ENCODE assay signal across 2 cellular contexts in the genomic region with DNA sequence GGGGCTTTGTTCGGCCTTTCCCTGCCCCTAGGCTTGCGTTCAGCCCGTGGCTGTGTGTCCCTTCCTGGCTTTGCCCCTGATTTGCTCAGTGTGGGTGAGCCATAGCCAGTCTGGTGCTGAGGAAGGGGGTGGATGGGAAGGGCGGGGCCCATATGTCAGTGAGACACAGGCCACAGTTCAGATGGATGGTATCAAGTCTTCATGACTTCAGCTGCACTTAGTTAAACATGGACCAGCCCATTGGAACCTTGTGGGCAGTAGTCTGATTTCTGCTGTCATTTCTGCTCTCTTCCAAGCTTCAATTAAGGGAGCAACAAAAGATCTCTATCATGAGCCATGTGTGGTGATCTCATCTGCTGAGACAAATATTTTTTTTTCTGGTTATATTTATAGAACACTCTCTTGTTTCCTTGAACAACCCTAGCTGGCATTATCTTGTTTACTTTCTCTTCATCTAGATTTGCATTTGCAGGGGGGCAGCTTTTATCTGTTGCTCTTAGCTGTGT.
TF ChIP-seq lines count a peak whose summit lies in the region.

No MANE protein-coding gene starts in this region.

TF ChIP-seq in K562, 482 proteins besides CTCF, POLR2A, EP300 and RAD21 (continued from another document and continues in another):
- TF ChIP-seq, protein P1, sequence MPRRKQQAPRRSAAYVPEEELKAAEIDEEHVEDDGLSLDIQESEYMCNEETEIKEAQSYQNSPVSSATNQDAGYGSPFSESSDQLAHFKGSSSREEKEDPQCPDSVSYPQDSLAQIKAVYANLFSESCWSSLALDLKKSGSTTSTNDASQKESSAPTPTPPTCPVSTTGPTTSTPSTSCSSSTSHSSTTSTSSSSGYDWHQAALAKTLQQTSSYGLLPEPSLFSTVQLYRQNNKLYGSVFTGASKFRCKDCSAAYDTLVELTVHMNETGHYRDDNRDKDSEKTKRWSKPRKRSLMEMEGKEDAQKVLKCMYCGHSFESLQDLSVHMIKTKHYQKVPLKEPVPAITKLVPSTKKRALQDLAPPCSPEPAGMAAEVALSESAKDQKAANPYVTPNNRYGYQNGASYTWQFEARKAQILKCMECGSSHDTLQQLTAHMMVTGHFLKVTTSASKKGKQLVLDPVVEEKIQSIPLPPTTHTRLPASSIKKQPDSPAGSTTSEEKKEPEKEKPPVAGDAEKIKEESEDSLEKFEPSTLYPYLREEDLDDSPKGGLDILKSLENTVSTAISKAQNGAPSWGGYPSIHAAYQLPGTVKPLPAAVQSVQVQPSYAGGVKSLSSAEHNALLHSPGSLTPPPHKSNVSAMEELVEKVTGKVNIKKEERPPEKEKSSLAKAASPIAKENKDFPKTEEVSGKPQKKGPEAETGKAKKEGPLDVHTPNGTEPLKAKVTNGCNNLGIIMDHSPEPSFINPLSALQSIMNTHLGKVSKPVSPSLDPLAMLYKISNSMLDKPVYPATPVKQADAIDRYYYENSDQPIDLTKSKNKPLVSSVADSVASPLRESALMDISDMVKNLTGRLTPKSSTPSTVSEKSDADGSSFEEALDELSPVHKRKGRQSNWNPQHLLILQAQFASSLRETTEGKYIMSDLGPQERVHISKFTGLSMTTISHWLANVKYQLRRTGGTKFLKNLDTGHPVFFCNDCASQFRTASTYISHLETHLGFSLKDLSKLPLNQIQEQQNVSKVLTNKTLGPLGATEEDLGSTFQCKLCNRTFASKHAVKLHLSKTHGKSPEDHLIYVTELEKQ (CRISPR knock-in tag; IDR thresholded peaks at IDR 0.05), result no peak
- peak in 1 of 2 experiments; percentile 74; a peak in 2 of 4 replicates for TF ChIP-seq FOXA3 (CRISPR knock-in tag; conservative IDR thresholded peaks at IDR 0.05 in 1 of 2, IDR thresholded peaks at IDR 0.05 in 1 of 2)
- TF ChIP-seq ATF7 (IDR thresholded peaks at IDR 0.05), result peak; percentile 28; the same call in 1 of the 2 replicates
- TF ChIP-seq MTA2 (IDR thresholded peaks at IDR 0.05; ENCODE audit: low read depth), result no peak
- no peak for TF ChIP-seq SLC30A9 (CRISPR knock-in tag; IDR thresholded peaks at IDR 0.05)
- TF ChIP-seq LCOR (CRISPR knock-in tag; IDR thresholded peaks at IDR 0.05), result no peak
- TF ChIP-seq STAG1 (CRISPR knock-in tag; IDR thresholded peaks at IDR 0.05; ENCODE audit: borderline replicate concordance), result no peak
- no peak for TF ChIP-seq ZNF133 (CRISPR knock-in tag; IDR thresholded peaks at IDR 0.05)
- no peak for TF ChIP-seq MXI1 (IDR thresholded peaks at IDR 0.05; ENCODE audit: low read depth, low read length)
- TF ChIP-seq, protein P2, sequence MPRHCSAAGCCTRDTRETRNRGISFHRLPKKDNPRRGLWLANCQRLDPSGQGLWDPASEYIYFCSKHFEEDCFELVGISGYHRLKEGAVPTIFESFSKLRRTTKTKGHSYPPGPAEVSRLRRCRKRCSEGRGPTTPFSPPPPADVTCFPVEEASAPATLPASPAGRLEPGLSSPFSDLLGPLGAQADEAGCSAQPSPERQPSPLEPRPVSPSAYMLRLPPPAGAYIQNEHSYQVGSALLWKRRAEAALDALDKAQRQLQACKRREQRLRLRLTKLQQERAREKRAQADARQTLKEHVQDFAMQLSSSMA (CRISPR knock-in tag; IDR thresholded peaks at IDR 0.05), result no peak
- peak; percentile 2 for TF ChIP-seq MEIS2 (IDR thresholded peaks at IDR 0.05; ENCODE audit: partially characterized antibody)
- peak; percentile 71; the same call in 1 of the 2 replicates for TF ChIP-seq CTBP1 (IDR thresholded peaks at IDR 0.05; ENCODE audit: borderline replicate concordance)
- TF ChIP-seq, protein P3, sequence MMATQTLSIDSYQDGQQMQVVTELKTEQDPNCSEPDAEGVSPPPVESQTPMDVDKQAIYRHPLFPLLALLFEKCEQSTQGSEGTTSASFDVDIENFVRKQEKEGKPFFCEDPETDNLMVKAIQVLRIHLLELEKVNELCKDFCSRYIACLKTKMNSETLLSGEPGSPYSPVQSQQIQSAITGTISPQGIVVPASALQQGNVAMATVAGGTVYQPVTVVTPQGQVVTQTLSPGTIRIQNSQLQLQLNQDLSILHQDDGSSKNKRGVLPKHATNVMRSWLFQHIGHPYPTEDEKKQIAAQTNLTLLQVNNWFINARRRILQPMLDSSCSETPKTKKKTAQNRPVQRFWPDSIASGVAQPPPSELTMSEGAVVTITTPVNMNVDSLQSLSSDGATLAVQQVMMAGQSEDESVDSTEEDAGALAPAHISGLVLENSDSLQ (IDR thresholded peaks at IDR 0.05), result peak; percentile 37
- no peak for TF ChIP-seq ARHGAP35 (IDR thresholded peaks at IDR 0.05; ENCODE audit: partially characterized antibody)
- TF ChIP-seq RBM25 (IDR thresholded peaks at IDR 0.05; ENCODE audit: low read depth, low read length, severe bottlenecking), result no peak
- TF ChIP-seq RBM22 (IDR thresholded peaks at IDR 0.05; ENCODE audit: low read depth, low read length, poor library complexity, severe bottlenecking), result no peak
- TF ChIP-seq FOXK2 (conservative IDR thresholded peaks at IDR 0.05 in 1 of 2, IDR thresholded peaks at IDR 0.05 in 1 of 2; ENCODE audit: low read depth in 2 of 2), result 0 out of 4 replicates have a peak, but pooled peaks of 1 of the 2 experiments have one; percentile 9
- TF ChIP-seq, protein P4, sequence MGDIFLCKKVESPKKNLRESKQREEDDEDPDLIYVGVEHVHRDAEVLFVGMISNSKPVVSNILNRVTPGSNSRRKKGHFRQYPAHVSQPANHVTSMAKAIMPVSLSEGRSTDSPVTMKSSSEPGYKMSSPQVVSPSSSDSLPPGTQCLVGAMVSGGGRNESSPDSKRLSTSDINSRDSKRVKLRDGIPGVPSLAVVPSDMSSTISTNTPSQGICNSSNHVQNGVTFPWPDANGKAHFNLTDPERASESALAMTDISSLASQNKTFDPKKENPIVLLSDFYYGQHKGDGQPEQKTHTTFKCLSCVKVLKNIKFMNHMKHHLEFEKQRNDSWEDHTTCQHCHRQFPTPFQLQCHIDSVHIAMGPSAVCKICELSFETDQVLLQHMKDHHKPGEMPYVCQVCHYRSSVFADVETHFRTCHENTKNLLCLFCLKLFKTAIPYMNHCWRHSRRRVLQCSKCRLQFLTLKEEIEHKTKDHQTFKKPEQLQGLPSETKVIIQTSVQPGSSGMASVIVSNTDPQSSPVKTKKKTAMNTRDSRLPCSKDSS (IDR thresholded peaks at IDR 0.05; ENCODE audit: low read depth, partially characterized antibody), result no peak
- TF ChIP-seq GATA2 (CRISPR knock-in tag; IDR thresholded peaks at IDR 0.05), result 0 out of 2 replicates have a peak, but pooled peaks have one; percentile 14
- no peak for TF ChIP-seq TCFL5 (CRISPR knock-in tag; conservative IDR thresholded peaks at IDR 0.05)
- TF ChIP-seq NRF1 (conservative IDR thresholded peaks at IDR 0.05 in 1 of 2, IDR thresholded peaks at IDR 0.05 in 1 of 2), result peak in 1 of 2 experiments; percentile 21; a peak in 1 of 4 replicates
- TF ChIP-seq MAZ (CRISPR knock-in tag; conservative IDR thresholded peaks at IDR 0.05 in 1 of 2, IDR thresholded peaks at IDR 0.05 in 1 of 2), result no peak
- TF ChIP-seq DPF2 (IDR thresholded peaks at IDR 0.05), result no peak
- TF ChIP-seq ZNF253 (CRISPR knock-in tag; conservative IDR thresholded peaks at IDR 0.05), result no peak

TF ChIP-seq in HepG2, 621 proteins besides CTCF, POLR2A, EP300 and RAD21 (continued from another document and continues in another):
- TF ChIP-seq, protein P5, sequence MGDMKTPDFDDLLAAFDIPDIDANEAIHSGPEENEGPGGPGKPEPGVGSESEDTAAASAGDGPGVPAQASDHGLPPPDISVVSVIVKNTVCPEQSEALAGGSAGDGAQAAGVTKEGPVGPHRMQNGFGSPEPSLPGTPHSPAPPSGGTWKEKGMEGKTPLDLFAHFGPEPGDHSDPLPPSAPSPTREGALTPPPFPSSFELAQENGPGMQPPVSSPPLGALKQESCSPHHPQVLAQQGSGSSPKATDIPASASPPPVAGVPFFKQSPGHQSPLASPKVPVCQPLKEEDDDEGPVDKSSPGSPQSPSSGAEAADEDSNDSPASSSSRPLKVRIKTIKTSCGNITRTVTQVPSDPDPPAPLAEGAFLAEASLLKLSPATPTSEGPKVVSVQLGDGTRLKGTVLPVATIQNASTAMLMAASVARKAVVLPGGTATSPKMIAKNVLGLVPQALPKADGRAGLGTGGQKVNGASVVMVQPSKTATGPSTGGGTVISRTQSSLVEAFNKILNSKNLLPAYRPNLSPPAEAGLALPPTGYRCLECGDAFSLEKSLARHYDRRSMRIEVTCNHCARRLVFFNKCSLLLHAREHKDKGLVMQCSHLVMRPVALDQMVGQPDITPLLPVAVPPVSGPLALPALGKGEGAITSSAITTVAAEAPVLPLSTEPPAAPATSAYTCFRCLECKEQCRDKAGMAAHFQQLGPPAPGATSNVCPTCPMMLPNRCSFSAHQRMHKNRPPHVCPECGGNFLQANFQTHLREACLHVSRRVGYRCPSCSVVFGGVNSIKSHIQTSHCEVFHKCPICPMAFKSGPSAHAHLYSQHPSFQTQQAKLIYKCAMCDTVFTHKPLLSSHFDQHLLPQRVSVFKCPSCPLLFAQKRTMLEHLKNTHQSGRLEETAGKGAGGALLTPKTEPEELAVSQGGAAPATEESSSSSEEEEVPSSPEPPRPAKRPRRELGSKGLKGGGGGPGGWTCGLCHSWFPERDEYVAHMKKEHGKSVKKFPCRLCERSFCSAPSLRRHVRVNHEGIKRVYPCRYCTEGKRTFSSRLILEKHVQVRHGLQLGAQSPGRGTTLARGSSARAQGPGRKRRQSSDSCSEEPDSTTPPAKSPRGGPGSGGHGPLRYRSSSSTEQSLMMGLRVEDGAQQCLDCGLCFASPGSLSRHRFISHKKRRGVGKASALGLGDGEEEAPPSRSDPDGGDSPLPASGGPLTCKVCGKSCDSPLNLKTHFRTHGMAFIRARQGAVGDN (CRISPR knock-in tag; IDR thresholded peaks at IDR 0.05), result peak; percentile 75
- 0 out of 2 replicates have a peak, but pooled peaks have one; percentile 19 for TF ChIP-seq ZNF761 (CRISPR knock-in tag; conservative IDR thresholded peaks at IDR 0.05)
- TF ChIP-seq RARA (CRISPR knock-in tag; IDR thresholded peaks at IDR 0.05), result peak; percentile 7; the same call in 1 of the 2 replicates
- TF ChIP-seq, protein P6, sequence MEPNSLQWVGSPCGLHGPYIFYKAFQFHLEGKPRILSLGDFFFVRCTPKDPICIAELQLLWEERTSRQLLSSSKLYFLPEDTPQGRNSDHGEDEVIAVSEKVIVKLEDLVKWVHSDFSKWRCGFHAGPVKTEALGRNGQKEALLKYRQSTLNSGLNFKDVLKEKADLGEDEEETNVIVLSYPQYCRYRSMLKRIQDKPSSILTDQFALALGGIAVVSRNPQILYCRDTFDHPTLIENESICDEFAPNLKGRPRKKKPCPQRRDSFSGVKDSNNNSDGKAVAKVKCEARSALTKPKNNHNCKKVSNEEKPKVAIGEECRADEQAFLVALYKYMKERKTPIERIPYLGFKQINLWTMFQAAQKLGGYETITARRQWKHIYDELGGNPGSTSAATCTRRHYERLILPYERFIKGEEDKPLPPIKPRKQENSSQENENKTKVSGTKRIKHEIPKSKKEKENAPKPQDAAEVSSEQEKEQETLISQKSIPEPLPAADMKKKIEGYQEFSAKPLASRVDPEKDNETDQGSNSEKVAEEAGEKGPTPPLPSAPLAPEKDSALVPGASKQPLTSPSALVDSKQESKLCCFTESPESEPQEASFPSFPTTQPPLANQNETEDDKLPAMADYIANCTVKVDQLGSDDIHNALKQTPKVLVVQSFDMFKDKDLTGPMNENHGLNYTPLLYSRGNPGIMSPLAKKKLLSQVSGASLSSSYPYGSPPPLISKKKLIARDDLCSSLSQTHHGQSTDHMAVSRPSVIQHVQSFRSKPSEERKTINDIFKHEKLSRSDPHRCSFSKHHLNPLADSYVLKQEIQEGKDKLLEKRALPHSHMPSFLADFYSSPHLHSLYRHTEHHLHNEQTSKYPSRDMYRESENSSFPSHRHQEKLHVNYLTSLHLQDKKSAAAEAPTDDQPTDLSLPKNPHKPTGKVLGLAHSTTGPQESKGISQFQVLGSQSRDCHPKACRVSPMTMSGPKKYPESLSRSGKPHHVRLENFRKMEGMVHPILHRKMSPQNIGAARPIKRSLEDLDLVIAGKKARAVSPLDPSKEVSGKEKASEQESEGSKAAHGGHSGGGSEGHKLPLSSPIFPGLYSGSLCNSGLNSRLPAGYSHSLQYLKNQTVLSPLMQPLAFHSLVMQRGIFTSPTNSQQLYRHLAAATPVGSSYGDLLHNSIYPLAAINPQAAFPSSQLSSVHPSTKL (CRISPR knock-in tag; IDR thresholded peaks at IDR 0.05), result 0 out of 2 replicates have a peak, but pooled peaks have one; percentile 23
- TF ChIP-seq GATAD2A (CRISPR knock-in tag; IDR thresholded peaks at IDR 0.05), result 0 out of 2 replicates have a peak, but pooled peaks have one; percentile 30
- TF ChIP-seq SAP130 (CRISPR knock-in tag; IDR thresholded peaks at IDR 0.05; ENCODE audit: low read depth), result peak; percentile 66
- 0 out of 2 replicates have a peak, but pooled peaks have one; percentile 6 for TF ChIP-seq ZNF556 (CRISPR knock-in tag; IDR thresholded peaks at IDR 0.05; ENCODE audit: borderline replicate concordance)
- 0 out of 2 replicates have a peak, but pooled peaks have one; percentile 23 for TF ChIP-seq ELF3 (CRISPR knock-in tag; IDR thresholded peaks at IDR 0.05)
- TF ChIP-seq GATAD1 (CRISPR knock-in tag; IDR thresholded peaks at IDR 0.05), result 0 out of 2 replicates have a peak, but pooled peaks have one; percentile 19
- 0 out of 2 replicates have a peak, but pooled peaks have one; percentile 16 for TF ChIP-seq HDAC1 (CRISPR knock-in tag; IDR thresholded peaks at IDR 0.05)
- TF ChIP-seq ZMYM4 (CRISPR knock-in tag; IDR thresholded peaks at IDR 0.05), result 0 out of 2 replicates have a peak, but pooled peaks have one; percentile 27
- peak; percentile 59; the same call in 1 of the 2 replicates for TF ChIP-seq HDAC2 (CRISPR knock-in tag; IDR thresholded peaks at IDR 0.05)
- no peak for TF ChIP-seq ARID2 (CRISPR knock-in tag; IDR thresholded peaks at IDR 0.05; ENCODE audit: borderline replicate concordance)
- TF ChIP-seq PHF8 (CRISPR knock-in tag; IDR thresholded peaks at IDR 0.05), result no peak
- no peak for TF ChIP-seq ZNF747 (CRISPR knock-in tag; IDR thresholded peaks at IDR 0.05; ENCODE audit: borderline replicate concordance)
- TF ChIP-seq TEAD3 (CRISPR knock-in tag; optimal IDR thresholded peaks at IDR 0.05; ENCODE audit: borderline replicate concordance), result peak; percentile 38
- TF ChIP-seq ZFP62 (CRISPR knock-in tag; IDR thresholded peaks at IDR 0.05), result no peak
- no peak for TF ChIP-seq ZC3H4 (CRISPR knock-in tag; IDR thresholded peaks at IDR 0.05; ENCODE audit: borderline replicate concordance)
- TF ChIP-seq SPEN (CRISPR knock-in tag; IDR thresholded peaks at IDR 0.05; ENCODE audit: low read depth), result peak; percentile 28; the same call in 1 of the 2 replicates
- TF ChIP-seq ZNF331 (CRISPR knock-in tag; IDR thresholded peaks at IDR 0.05), result peak; percentile 71; the same call in 1 of the 2 replicates
- TF ChIP-seq ZNF292 (CRISPR knock-in tag; IDR thresholded peaks at IDR 0.05; ENCODE audit: borderline replicate concordance, low read depth), result 0 out of 2 replicates have a peak, but pooled peaks have one; percentile 42
- TF ChIP-seq, protein P7, sequence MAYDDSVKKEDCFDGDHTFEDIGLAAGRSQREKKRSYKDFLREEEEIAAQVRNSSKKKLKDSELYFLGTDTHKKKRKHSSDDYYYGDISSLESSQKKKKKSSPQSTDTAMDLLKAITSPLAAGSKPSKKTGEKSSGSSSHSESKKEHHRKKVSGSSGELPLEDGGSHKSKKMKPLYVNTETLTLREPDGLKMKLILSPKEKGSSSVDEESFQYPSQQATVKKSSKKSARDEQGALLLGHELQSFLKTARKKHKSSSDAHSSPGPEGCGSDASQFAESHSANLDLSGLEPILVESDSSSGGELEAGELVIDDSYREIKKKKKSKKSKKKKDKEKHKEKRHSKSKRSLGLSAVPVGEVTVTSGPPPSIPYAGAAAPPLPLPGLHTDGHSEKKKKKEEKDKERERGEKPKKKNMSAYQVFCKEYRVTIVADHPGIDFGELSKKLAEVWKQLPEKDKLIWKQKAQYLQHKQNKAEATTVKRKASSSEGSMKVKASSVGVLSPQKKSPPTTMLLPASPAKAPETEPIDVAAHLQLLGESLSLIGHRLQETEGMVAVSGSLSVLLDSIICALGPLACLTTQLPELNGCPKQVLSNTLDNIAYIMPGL (CRISPR knock-in tag; IDR thresholded peaks at IDR 0.05; ENCODE audit: borderline replicate concordance in 1 of 2, low read depth in 1 of 2), result peak in 1 of 2 experiments; percentile 32; a peak in 1 of 4 replicates
- TF ChIP-seq ZNF614 (CRISPR knock-in tag; IDR thresholded peaks at IDR 0.05; ENCODE audit: borderline replicate concordance), result 0 out of 2 replicates have a peak, but pooled peaks have one; percentile 22
